In the genomic region with DNA sequence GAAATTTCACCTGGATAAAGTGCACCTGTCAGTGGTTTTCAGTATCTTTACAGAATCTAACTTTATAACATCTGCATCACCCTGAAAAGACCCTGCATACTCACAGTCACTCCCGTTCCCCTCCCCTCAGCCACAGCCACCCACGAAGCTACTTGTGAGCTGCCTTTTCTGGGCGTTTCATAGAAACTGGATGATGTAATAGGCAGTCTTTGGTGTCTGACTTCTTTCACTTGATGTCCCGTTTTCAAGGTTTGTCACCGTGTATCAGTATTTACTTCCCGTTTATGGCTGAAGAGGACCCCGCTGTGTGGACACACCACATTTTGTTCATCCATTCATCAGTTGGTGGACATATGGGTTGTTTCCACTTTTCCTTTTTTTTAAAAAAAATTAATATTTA, we compare ENCODE assay signal across 1 cellular context.
TF ChIP-seq lines count a peak whose summit lies in the region.

No MANE protein-coding gene starts in this region.

TF ChIP-seq in GM12878, 131 proteins besides CTCF, POLR2A, EP300 and RAD21 (continued from another document):
- TF ChIP-seq USF2 (IDR thresholded peaks at IDR 0.05; ENCODE audit: borderline replicate concordance, low read depth, low read length) = no peak
- no peak for TF ChIP-seq KLF5 (IDR thresholded peaks at IDR 0.05; ENCODE audit: partially characterized antibody)
- no peak for TF ChIP-seq ATF7 (IDR thresholded peaks at IDR 0.05; ENCODE audit: low read depth)
- TF ChIP-seq, protein P1, sequence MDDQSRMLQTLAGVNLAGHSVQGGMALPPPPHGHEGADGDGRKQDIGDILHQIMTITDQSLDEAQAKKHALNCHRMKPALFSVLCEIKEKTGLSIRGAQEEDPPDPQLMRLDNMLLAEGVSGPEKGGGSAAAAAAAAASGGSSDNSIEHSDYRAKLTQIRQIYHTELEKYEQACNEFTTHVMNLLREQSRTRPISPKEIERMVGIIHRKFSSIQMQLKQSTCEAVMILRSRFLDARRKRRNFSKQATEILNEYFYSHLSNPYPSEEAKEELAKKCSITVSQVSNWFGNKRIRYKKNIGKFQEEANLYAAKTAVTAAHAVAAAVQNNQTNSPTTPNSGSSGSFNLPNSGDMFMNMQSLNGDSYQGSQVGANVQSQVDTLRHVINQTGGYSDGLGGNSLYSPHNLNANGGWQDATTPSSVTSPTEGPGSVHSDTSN (IDR thresholded peaks at IDR 0.05; ENCODE audit: insufficient replicate concordance, low read depth, low read length) = no peak
- TF ChIP-seq FOS (IDR thresholded peaks at IDR 0.05; ENCODE audit: borderline replicate concordance, extremely low read depth, insufficient read length) = no peak
- TF ChIP-seq SMAD1 (IDR thresholded peaks at IDR 0.05; ENCODE audit: low read depth, partially characterized antibody) = no peak
- TF ChIP-seq SUPT20H (IDR thresholded peaks at IDR 0.05; ENCODE audit: borderline replicate concordance, control insufficient read depth, low read depth, low read length) = no peak
- TF ChIP-seq BMI1 (IDR thresholded peaks at IDR 0.05; ENCODE audit: borderline replicate concordance) = no peak
- no peak for TF ChIP-seq ZNF274 (IDR thresholded peaks at IDR 0.05; ENCODE audit: insufficient read depth, insufficient read length)
- TF ChIP-seq, protein P2, sequence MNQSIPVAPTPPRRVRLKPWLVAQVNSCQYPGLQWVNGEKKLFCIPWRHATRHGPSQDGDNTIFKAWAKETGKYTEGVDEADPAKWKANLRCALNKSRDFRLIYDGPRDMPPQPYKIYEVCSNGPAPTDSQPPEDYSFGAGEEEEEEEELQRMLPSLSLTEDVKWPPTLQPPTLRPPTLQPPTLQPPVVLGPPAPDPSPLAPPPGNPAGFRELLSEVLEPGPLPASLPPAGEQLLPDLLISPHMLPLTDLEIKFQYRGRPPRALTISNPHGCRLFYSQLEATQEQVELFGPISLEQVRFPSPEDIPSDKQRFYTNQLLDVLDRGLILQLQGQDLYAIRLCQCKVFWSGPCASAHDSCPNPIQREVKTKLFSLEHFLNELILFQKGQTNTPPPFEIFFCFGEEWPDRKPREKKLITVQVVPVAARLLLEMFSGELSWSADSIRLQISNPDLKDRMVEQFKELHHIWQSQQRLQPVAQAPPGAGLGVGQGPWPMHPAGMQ (IDR thresholded peaks at IDR 0.05; ENCODE audit: borderline replicate concordance) = no peak
- TF ChIP-seq POLR2AphosphoS5 (IDR thresholded peaks at IDR 0.05; ENCODE audit: low read length) = no peak
- no peak for TF ChIP-seq ZNF622 (IDR thresholded peaks at IDR 0.05)
- TF ChIP-seq IKZF1 (conservative IDR thresholded peaks at IDR 0.05) = no peak
